In genomic region chr21:22791986-22792560, GRCh38 we compare ENCODE assay signal across 7 cellular contexts.
A peak's percentile ranks its signal among the peaks of the same experiment; 100 is the strongest.
DNase-seq lines count a peak whose midpoint lies in the region; ATAC-seq, FAIRE-seq and TF ChIP-seq lines count a peak whose summit lies in the region.

No MANE protein-coding gene starts in this region.

- in situ Hi-C loops in G401 (cut with HindIII; ENCODE audit: low sequenced_read_pairs) (no loop called here), GM12878 (cut with MboI) (loop anchor here (10.0 to 25.0 kb wide), 2 partner anchors 1627 to 1780 kb away; no protein-coding TSS in a partner anchor)

- no peaks in the 10 kb centered on the region for H4K20me1 ChIP-seq in GM12878 (ENCODE audit: control insufficient read depth, insufficient read depth)

- peak; percentile 42 for DNase-seq in G401 (ENCODE audit: low spot score)
- DNase-seq in NCI-H69 (lab: John Stamatoyannopoulos, UW), result peak; percentile 81
- no peak for DNase-seq in GM12878 (ENCODE audit: low read depth, low spot score)
- DNase-seq in left kidney (ENCODE audit: low read depth, low spot score), result peak; percentile 58
- no peak for DNase-seq in posterior vena cava (ENCODE audit: low spot score)

- no peaks in the 10 kb centered on the region for H3K36me3 ChIP-seq in GM12878 (ENCODE audit: control insufficient read depth in 2 of 2, insufficient read depth in 2 of 2, low read length in 1 of 2)

- ATAC-seq in HG03378 (IDR thresholded peaks at IDR 0.05; ENCODE audit: unreplicated experiment), result peak; percentile 65
- no peak for ATAC-seq in GM12878
- ATAC-seq in HG03097 (IDR thresholded peaks at IDR 0.05; ENCODE audit: low FRiP score, unreplicated experiment), result no peak

- POLR2A ChIA-PET in GM12878 (lab: Charles Lee), result no interaction called here

- H3K4me1 ChIP-seq in GM12878 (ENCODE audit: control insufficient read depth, insufficient read depth, low read length), result no peaks in the 10 kb centered on the region

- CTCF ChIA-PET in GM12878 (lab: Yijun Ruan, JAX), result interaction anchor here (0.6 to 2.3 kb wide), 8 partner anchors 12 to 1790 kb away, joined by 3 to 12 read pairs (median 4); no protein-coding TSS in a partner anchor

- H3K79me2 ChIP-seq in GM12878 (ENCODE audit: control insufficient read depth, insufficient read depth, low read length), result no peaks in the 10 kb centered on the region

- intact Hi-C loops in GM12878 (cut with micrococcal nuclease; ENCODE audit: unreplicated experiment), result loop anchor here (5.0 kb wide), 1 partner anchor 1790 kb away; no protein-coding TSS in a partner anchor
- intact Hi-C loops in posterior vena cava (cut with DNase I), result no loop called here

- BruUV-seq in GM12878 (replicated peaks; lab: Mats Ljungman, UMichigan), result no TSS peak

- WGBS in GM12878 (ENCODE audit: insufficient coverage, insufficient replicate concordance, low lambda C conversion rate, missing lambda C conversion rate), result 3% methylated on average over 3 of the region's 3 CpGs

- no peak overlapping the region for H2AFZ ChIP-seq in GM12878 (ENCODE audit: control insufficient read depth, low read depth, low read length)

- no peak for TF ChIP-seq EP300 in GM12878 (IDR thresholded peaks at IDR 0.05; ENCODE audit: borderline replicate concordance in 1 of 2, control insufficient read depth in 1 of 2, low read depth in 2 of 2, low read length in 2 of 2)

- no peak overlapping the region for H3K4me2 ChIP-seq in GM12878 (ENCODE audit: control insufficient read depth, insufficient read depth)

- RAD21 ChIA-PET in GM12878 (lab: Charles Lee; ENCODE audit: unreplicated experiment), result no interaction called here

- no peak overlapping the region for H3K27ac ChIP-seq in GM12878 (ENCODE audit: control insufficient read depth, insufficient read depth)

- peak; percentile 39 to 56 (median 50); a peak in 5 of 6 replicates for TF ChIP-seq CTCF in GM12878 (IDR thresholded peaks at IDR 0.05 in 2 of 3, conservative IDR thresholded peaks at IDR 0.05 in 1 of 3; ENCODE audit: control insufficient read depth in 2 of 3, extremely low read depth in 1 of 3, insufficient read depth in 1 of 3, low read depth in 3 of 3, low read length in 3 of 3)

- peak; percentile 61 for TF ChIP-seq RAD21 in GM12878 (IDR thresholded peaks at IDR 0.05; ENCODE audit: insufficient read depth, low read depth, low read length)

- no peak overlapping the region for H3K9ac ChIP-seq in GM12878 (ENCODE audit: control insufficient read depth, insufficient read depth, low read length)

- H3K9me3 ChIP-seq in GM12878 (replicated peaks; ENCODE audit: control insufficient read depth, insufficient read depth, low read length), result no peaks in the 10 kb centered on the region

- SMC1A ChIA-PET in GM12878 (lab: Charles Lee; ENCODE audit: uncharacterized antibody, unreplicated experiment), result no interaction called here

- no peaks in the 10 kb centered on the region for H3K27me3 ChIP-seq in GM12878 (replicated peaks in 1 of 2; ENCODE audit: control insufficient read depth in 2 of 2, insufficient read depth in 2 of 2, low read length in 1 of 2)

- TF ChIP-seq POLR2A in GM12878 (IDR thresholded peaks at IDR 0.05; ENCODE audit: low read depth, low read length), result no peak

- H3K4me3 ChIP-seq in GM12878, result no peak overlapping the region

- peak; percentile 49 for FAIRE-seq in GM12878 (lab: Jason Lieb, UNC)

TF ChIP-seq in GM12878, 131 proteins besides CTCF, POLR2A, EP300 and RAD21:
- no peak for TF ChIP-seq NFXL1 (IDR thresholded peaks at IDR 0.05; ENCODE audit: borderline replicate concordance)
- TF ChIP-seq HCFC1 (IDR thresholded peaks at IDR 0.05; ENCODE audit: low read length), result no peak
- peak; percentile 60; the same call in 1 of the 2 replicates for TF ChIP-seq SMC3 (IDR thresholded peaks at IDR 0.05; ENCODE audit: borderline replicate concordance, low read length)

Comparison
In these comparisons a context has a peak if more than half of its experiments do, and no peak if none do; other contexts are left out.
1. DNase-seq: peak in G401 (single experiment), NCI-H69 (single experiment) and left kidney (single experiment); none in GM12878 (single experiment) and posterior vena cava (single experiment).